ENCODE assay signal across 19 cellular contexts in genomic region chr5:54868511-54869483, GRCh38.
DNase-seq lines count a peak whose midpoint lies in the region; ATAC-seq and TF ChIP-seq lines count a peak whose summit lies in the region.
"Had no signal": no experiment of that assay in that cellular context is flagged by ENCODE, and none has a peak within 500 bp of the region (broad histone marks: within the 10 kb centered on the region; RNA-seq: fewer than 3 reads in every experiment).

No MANE protein-coding gene starts in this region.

- H3K36me3 ChIP-seq in A673 (ENCODE audit: insufficient read depth, low read length, poor library complexity, severe bottlenecking), result no peaks in the 10 kb centered on the region
- H3K36me3 ChIP-seq: esophagus muscularis mucosa, thoracic aorta had no signal

- peaks cover 11% of the 10 kb centered on the region for H3K4me1 ChIP-seq in A673 (ENCODE audit: insufficient read depth, low read length, poor library complexity, severe bottlenecking)

- no peaks in the 10 kb centered on the region for H3K36me3 Mint-ChIP-seq in activated CD4-positive, alpha-beta T cell treated with anti-CD3 and anti-CD28 coated beads for 36 hours (ENCODE audit: low read depth)
- peaks cover 5% of the 10 kb centered on the region for H3K36me3 Mint-ChIP-seq in activated T-helper 17 cell treated with anti-CD3 and anti-CD28 coated beads, Interleukin-2, amount 50 U/mL, for 72 hours (ENCODE audit: low read depth)

- H3K4me3 ChIP-seq in A673 (ENCODE audit: low read depth, low read length, poor library complexity, severe bottlenecking), result no peak overlapping the region
- H3K4me3 ChIP-seq: esophagus muscularis mucosa, thoracic aorta had no signal

- POLR2A ChIA-PET in activated CD4-positive, alpha-beta T cell treated with anti-CD3 and anti-CD28 coated beads for 36 hours (lab: Charles Lee), result no interaction called here
- POLR2A ChIA-PET in A673 (lab: Charles Lee; ENCODE audit: low non-redundant PET), result no interaction called here

- peak; percentile 86 for ATAC-seq in activated CD4-positive, alpha-beta T cell treated with anti-CD3 and anti-CD28 coated beads for 36 hours
- ATAC-seq in HG02870 (IDR thresholded peaks at IDR 0.05; ENCODE audit: unreplicated experiment) (peak; percentile 77), HG02840 (IDR thresholded peaks at IDR 0.05; ENCODE audit: low FRiP score, unreplicated experiment) (no peak)
- peak; percentile 82 for ATAC-seq in activated T-helper 17 cell treated with anti-CD3 and anti-CD28 coated beads, Interleukin-2, amount 50 U/mL, for 72 hours (replicated peaks)
- ATAC-seq: left colon had no signal

- H3K27ac Mint-ChIP-seq in activated CD4-positive, alpha-beta T cell treated with anti-CD3 and anti-CD28 coated beads for 36 hours, result peak overlapping the region; percentile 82
- H3K27ac Mint-ChIP-seq in activated T-helper 17 cell treated with anti-CD3 and anti-CD28 coated beads, Interleukin-2, amount 50 U/mL, for 72 hours, result peak overlapping the region; percentile 91

- H3K9me3 Mint-ChIP-seq in activated CD4-positive, alpha-beta T cell treated with anti-CD3 and anti-CD28 coated beads for 36 hours (ENCODE audit: low read depth), result no peaks in the 10 kb centered on the region
- H3K9me3 Mint-ChIP-seq in activated T-helper 17 cell treated with anti-CD3 and anti-CD28 coated beads, Interleukin-2, amount 50 U/mL, for 72 hours, result no peaks in the 10 kb centered on the region
- H3K9me3 Mint-ChIP-seq: central memory CD8-positive, alpha-beta T cell had no signal

- intact Hi-C loops in activated CD4-positive, alpha-beta T cell treated with anti-CD3 and anti-CD28 coated beads for 36 hours (cut with DNase I, micrococcal nuclease), result loop anchor here (1.0 kb wide), 3 partner anchors 34 to 204 kb away; no protein-coding TSS in a partner anchor
- intact Hi-C loops in A673 (cut with micrococcal nuclease; ENCODE audit: unreplicated experiment), result no loop called here

- no TSS peak for BruUV-seq in A673 (replicated peaks; lab: Mats Ljungman, UMichigan)

- DNase-seq in activated CD4-positive, alpha-beta T cell treated with anti-CD3 and anti-CD28 coated beads for 36 hours, result peak; percentile 65
- DNase-seq in activated CD4-positive, alpha-beta T cell treated with anti-CD3 and anti-CD28 coated beads for 4 hours, result no peak
- peak in 2 of 3 experiments; percentile 5 to 22 for DNase-seq in stimulated activated CD4-positive, alpha-beta T cell treated with anti-CD3 and anti-CD28 coated beads, TNF-alpha, amount 100 ng/mL, for 24 hours (ENCODE audit: low read depth in 3 of 3)
- no peak for DNase-seq in A673 (ENCODE audit: low spot score)
- no peak for DNase-seq in hypothalamus (lab: John Stamatoyannopoulos, UW)
- DNase-seq: 8988T, anterior cingulate cortex, Calu3, left colon, NCI-H1105, NCI-H526 treated with DMSO at 0.1 percent for 48 hours, retina, Right ventricle myocardium superior had no signal

- H3K27ac ChIP-seq in A673 (ENCODE audit: low read depth, low read length, poor library complexity, severe bottlenecking), result no peak overlapping the region
- H3K27ac ChIP-seq: esophagus muscularis mucosa, thoracic aorta had no signal

- CTCF ChIA-PET in activated CD4-positive, alpha-beta T cell treated with anti-CD3 and anti-CD28 coated beads for 36 hours (lab: Charles Lee), result interaction anchor here (0.9 to 5.5 kb wide), 10 partner anchors 9 to 351 kb away, joined by 3 to 37 read pairs (median 4); partner anchors contain the start of genes GPX8 and SNX18
- CTCF ChIA-PET in A673 (lab: Charles Lee), result no interaction called here

- no peak overlapping the region for H3K4me3 Mint-ChIP-seq in activated CD4-positive, alpha-beta T cell treated with anti-CD3 and anti-CD28 coated beads for 36 hours
- peak overlapping the region; percentile 47 for H3K4me3 Mint-ChIP-seq in activated T-helper 17 cell treated with anti-CD3 and anti-CD28 coated beads, Interleukin-2, amount 50 U/mL, for 72 hours
- H3K4me3 Mint-ChIP-seq: central memory CD8-positive, alpha-beta T cell had no signal

- TF ChIP-seq CTCF in A673 (conservative IDR thresholded peaks at IDR 0.05; ENCODE audit: low read depth, low read length), result no peak

- peaks cover 38% of the 10 kb centered on the region for H3K27me3 Mint-ChIP-seq in activated CD4-positive, alpha-beta T cell treated with anti-CD3 and anti-CD28 coated beads for 36 hours
- H3K27me3 Mint-ChIP-seq in activated T-helper 17 cell treated with anti-CD3 and anti-CD28 coated beads, Interleukin-2, amount 50 U/mL, for 72 hours, result peaks cover 38% of the 10 kb centered on the region

- H3K4me1 Mint-ChIP-seq in activated CD4-positive, alpha-beta T cell treated with anti-CD3 and anti-CD28 coated beads for 36 hours, result peaks cover 29% of the 10 kb centered on the region
- peaks cover 11% of the 10 kb centered on the region for H3K4me1 Mint-ChIP-seq in activated T-helper 17 cell treated with anti-CD3 and anti-CD28 coated beads, Interleukin-2, amount 50 U/mL, for 72 hours

- H3K27me3 ChIP-seq in A673 (replicated peaks; ENCODE audit: insufficient read depth, low read depth, low read length, poor library complexity), result no peaks in the 10 kb centered on the region

- H3K9me3 ChIP-seq in A673 (ENCODE audit: low read depth, low read length, poor library complexity, severe bottlenecking), result no peaks in the 10 kb centered on the region
- H3K9me3 ChIP-seq: esophagus muscularis mucosa, thoracic aorta had no signal

Comparison
In these comparisons a context has a peak if more than half of its experiments do, and no peak if none do; other contexts are left out.
1. DNase-seq: peak in activated CD4-positive, alpha-beta T cell treated with anti-CD3 and anti-CD28 coated beads for 36 hours (single experiment) and stimulated activated CD4-positive, alpha-beta T cell treated with anti-CD3 and anti-CD28 coated beads, TNF-alpha, amount 100 ng/mL, for 24 hours (2 of 3); none in activated CD4-positive, alpha-beta T cell treated with anti-CD3 and anti-CD28 coated beads for 4 hours (0 of 2), A673 (single experiment) and hypothalamus (0 of 51).